ENCODE assay signal across 27 cellular contexts in genomic region chr9:127280880-127281660, GRCh38. TPM values are rescaled to one million over a fixed set of nuclear protein-coding genes. Genes with fewer than 3 reads are reported as not detected.
A peak's percentile ranks its signal among the peaks of the same experiment; 100 is the strongest.
DNase-seq lines count a peak whose midpoint lies in the region; ATAC-seq, FAIRE-seq and TF ChIP-seq lines count a peak whose summit lies in the region.
"Had no signal": no experiment of that assay in that cellular context is flagged by ENCODE, and none has a peak within 500 bp of the region (broad histone marks: within the 10 kb centered on the region; RNA-seq: fewer than 3 reads in every experiment).

No MANE protein-coding gene starts in this region.

- no peaks in the 10 kb centered on the region for H3K9me3 Mint-ChIP-seq in T-cell
- H3K9me3 Mint-ChIP-seq: activated CD4-positive, alpha-beta T cell treated with anti-CD3 and anti-CD28 coated beads, Interleukin-2, amount 10 ng/mL, durations not matched to agents 24 days and 14 days; activated T-cell treated with anti-CD3 and anti-CD28 coated beads, Interleukin-2, amount 50 U/mL, for 4 hours; HFFc6; natural killer cell had no signal

- no peak overlapping the region for H3K4me3 Mint-ChIP-seq in T-cell
- H3K4me3 Mint-ChIP-seq: activated CD4-positive, alpha-beta T cell treated with anti-CD3 and anti-CD28 coated beads, Interleukin-2, amount 10 ng/mL, durations not matched to agents 24 days and 14 days; activated T-cell treated with anti-CD3 and anti-CD28 coated beads, Interleukin-2, amount 50 U/mL, for 4 hours; HFFc6; natural killer cell; type B pancreatic cell had no signal

- peaks cover 6% of the 10 kb centered on the region for H3K36me3 Mint-ChIP-seq in T-cell
- H3K36me3 Mint-ChIP-seq: natural killer cell, type B pancreatic cell had no signal

- POLR2A ChIA-PET in T-cell (lab: Charles Lee) = no interaction called here

- H3K27ac ChIP-seq in angular gyrus (ENCODE audit: low read depth, low read length) (peak overlapping the region; percentile 88), heart left ventricle (peak overlapping the region in 11 of 12 donors; percentile 19 to 80 (median 52)), pancreas (no peak overlapping the region)
- H3K27ac ChIP-seq: hepatocyte, HL-60 had no signal

- 57 to 71% (median 62%) methylated on average over 7 to 8 of the region's 8 CpGs for WGBS in heart left ventricle, 4 donors
- 57 to 60% methylated on average over 8 of the region's 8 CpGs for WGBS in pancreas, 2 donors

- H3K9me3 ChIP-seq in BE2C = no peaks in the 10 kb centered on the region
- H3K9me3 ChIP-seq in heart left ventricle = no peaks in the 10 kb centered on the region
- H3K9me3 ChIP-seq in pancreas = no peaks in the 10 kb centered on the region

- H3K36me3 ChIP-seq in BE2C (peaks cover 3% of the 10 kb centered on the region), heart left ventricle (no peaks in the 10 kb centered on the region), pancreas (no peaks in the 10 kb centered on the region)

- ATAC-seq in heart left ventricle (peak; percentile 43 to 87 (median 66)), pancreas (peak in 3 of 4 donors; percentile 17 to 59 (median 36)), T-cell (replicated peaks in 1 of 4) (no peak), GM21381 (IDR thresholded peaks at IDR 0.05; ENCODE audit: unreplicated experiment) (no peak), GM18502 (IDR thresholded peaks at IDR 0.05; ENCODE audit: poor library complexity, unreplicated experiment) (no peak)
- ATAC-seq: activated T-cell treated with anti-CD3 and anti-CD28 coated beads, Interleukin-2, amount 50 U/mL, for 4 hours; natural killer cell; PC-3 had no signal

- no peaks in the 10 kb centered on the region for H3K27me3 ChIP-seq in BE2C
- H3K27me3 ChIP-seq in heart left ventricle = no peaks in the 10 kb centered on the region
- H3K27me3 ChIP-seq in pancreas = no peaks in the 10 kb centered on the region
- H3K27me3 ChIP-seq: hepatocyte had no signal

- CTCF ChIA-PET in T-cell (lab: Charles Lee) = no interaction called here

- H3K4me3 ChIP-seq in BE2C (ENCODE audit: low read depth, low read length) = no peak overlapping the region
- H3K4me3 ChIP-seq in heart left ventricle = no peak overlapping the region
- H3K4me3 ChIP-seq in pancreas = no peak overlapping the region
- H3K4me3 ChIP-seq: hepatocyte had no signal

- no peak for TF ChIP-seq POLR2A in heart left ventricle (IDR thresholded peaks at IDR 0.05)

- no peak overlapping the region for H3K27ac Mint-ChIP-seq in T-cell
- H3K27ac Mint-ChIP-seq: activated CD4-positive, alpha-beta T cell treated with anti-CD3 and anti-CD28 coated beads, Interleukin-2, amount 10 ng/mL, durations not matched to agents 24 days and 14 days; HFFc6; natural killer cell; type B pancreatic cell had no signal

- TF ChIP-seq CTCF in BE2C (IDR thresholded peaks at IDR 0.05; ENCODE audit: low read depth, low read length) = no peak
- TF ChIP-seq CTCF in heart left ventricle (IDR thresholded peaks at IDR 0.05) = no peak
- TF ChIP-seq CTCF in pancreas (IDR thresholded peaks at IDR 0.05) = no peak

- peaks cover 10 to 28% of the 10 kb centered on the region in 2 donors for H3K27me3 Mint-ChIP-seq in T-cell
- H3K27me3 Mint-ChIP-seq: type B pancreatic cell had no signal

- H3K4me1 ChIP-seq in BE2C (peaks cover 39% of the 10 kb centered on the region), heart left ventricle (peaks cover 0 to 51% (median 17%) of the 10 kb centered on the region in 12 donors), pancreas (peaks cover 0 to 9% (median 0%) of the 10 kb centered on the region in 3 donors)

- intact Hi-C loops in heart left ventricle (cut with DNase I) = loop anchor here in 1 of 10 donors (5.0 kb wide), 1 partner anchor 54 kb away; no protein-coding TSS in a partner anchor
- intact Hi-C loops in pancreas (cut with DNase I) = no loop called here

- no peak for FAIRE-seq in pancreas (lab: Jason Lieb, UNC)
- FAIRE-seq: colon had no signal

- no peaks in the 10 kb centered on the region for H3K4me1 Mint-ChIP-seq in T-cell
- H3K4me1 Mint-ChIP-seq: natural killer cell had no signal

- DNase-seq in BE2C (peak; percentile 33), heart left ventricle (peak in 3 of 5 donors; percentile 36 to 59 (median 42)), pancreas (peak in 1 of 6 donors; percentile 22), HuH-7.5 (ENCODE audit: low spot score) (no peak), T-cell (no peak)
- DNase-seq: ACHN; activated CD4-positive, alpha-beta T cell treated with anti-CD3 and anti-CD28 coated beads, Interleukin-2, amount 10 ng/mL, durations not matched to agents 24 days and 14 days; activated gamma-delta T cell treated with Interleukin-2 at 50 U/mL for 16 hours; activated T-cell treated with anti-CD3 and anti-CD28 coated beads, Interleukin-2, amount 50 U/mL, for 4 hours; COR-L47; DMS79 treated with DMSO at 0.1 percent for 48 hours; effector memory CD4-positive, alpha-beta T cell; foreskin fibroblast; HFFc6; Kasumi-1; MV-4-11; natural killer cell; NCI-H146; PC-3; stimulated activated CD4-positive, alpha-beta T cell treated with anti-CD3 and anti-CD28 coated beads, Interleukin-2, amount 100 ng/mL, for 24 hours had no signal

RNA-seq across cellular contexts. Expression of gene GARNL3, which starts 16.5 kb away (rescaled TPM):
- 6.8 TPM for polyA plus RNA-seq in BE2C (2012; ENCODE audit: insufficient read depth, insufficient read length, low read depth)
- total RNA-seq in heart left ventricle (10 to 100 TPM; 11.9 to 60.4 (median 26.0) TPM), pancreas (1 to 10 TPM; 2.3 to 4.8 (median 2.9) TPM), T-cell (1 to 10 TPM; 3.3 to 5.7 (median 3.6) TPM)
- polyA plus RNA-seq in heart left ventricle (10 to 100 TPM in 1 of 2 donors, 1 to 10 TPM in 1; 7.1 to 14.9 TPM), pancreas (1 to 10 TPM; 4.8 to 7.1 TPM)

Comparison
In these comparisons a context has a peak if more than half of its experiments do, and no peak if none do; other contexts are left out.
1. DNase-seq: peak in BE2C (single experiment) and heart left ventricle (3 of 5); none in HuH-7.5 (single experiment) and T-cell (0 of 34).
2. H3K27ac ChIP-seq: peak in angular gyrus (single experiment) and heart left ventricle (11 of 12); none in pancreas (0 of 4).
3. ATAC-seq: peak in heart left ventricle (4 of 4) and pancreas (3 of 4); none in T-cell (0 of 4), GM21381 (single experiment) and GM18502 (single experiment).